Comparison of ENCODE assay signal across 7 cellular contexts in genomic region chr20:64039293-64040160, GRCh38. TPM values are rescaled to one million over a fixed set of nuclear protein-coding genes. Genes with fewer than 3 reads are reported as not detected.
DNase-seq lines count a peak whose midpoint lies in the region; TF ChIP-seq lines count a peak whose summit lies in the region.

No MANE protein-coding gene starts in this region.

- H3K27ac ChIP-seq in right atrium auricular region, result peak overlapping the region in 1 of 2 donors; percentile 67
- peak overlapping the region; percentile 59 to 90 (median 84) for H3K27ac ChIP-seq in spleen

- H3K9me3 ChIP-seq in HAP-1, result no peaks in the 10 kb centered on the region
- H3K9me3 ChIP-seq in right atrium auricular region, result no peaks in the 10 kb centered on the region
- H3K9me3 ChIP-seq in spleen, result no peaks in the 10 kb centered on the region

- H3K27me3 ChIP-seq in HAP-1 (ENCODE audit: low read depth) (0 out of 2 replicates have a peak, but pooled peaks cover 2% of the 10 kb centered on the region), right atrium auricular region (peaks cover 9 to 17% of the 10 kb centered on the region in 2 donors), spleen (replicated peaks in 1 of 7) (peaks cover 0 to 63% (median 10%) of the 10 kb centered on the region in 7 donors)

- no peak for TF ChIP-seq CTCF in WI38 (IDR thresholded peaks at IDR 0.05; ENCODE audit: low read depth, low read length)
- TF ChIP-seq CTCF in right atrium auricular region (IDR thresholded peaks at IDR 0.05), result peak in 1 of 2 donors; percentile 2
- no peak for TF ChIP-seq CTCF in spleen (IDR thresholded peaks at IDR 0.05 in 8 of 11, conservative IDR thresholded peaks at IDR 0.05 in 3 of 11)

- intact Hi-C loops in spleen (cut with DNase I; ENCODE audit: low total_unique reads), result loop anchor here (10.0 kb wide), 1 partner anchor 55 kb away; the partner anchor contains the start of gene PRPF6

- no peaks in the 10 kb centered on the region; the same call in 1 of the 2 replicates for H3K36me3 ChIP-seq in HAP-1 (replicated peaks)
- no peaks in the 10 kb centered on the region for H3K36me3 ChIP-seq in right atrium auricular region
- peaks cover 0 to 12% (median 5%) of the 10 kb centered on the region in 6 donors for H3K36me3 ChIP-seq in spleen

- TF ChIP-seq POLR2A in spleen (IDR thresholded peaks at IDR 0.05), result no peak

- peak overlapping the region; percentile 38 for H3K4me3 ChIP-seq in HAP-1
- H3K4me3 ChIP-seq in WI38 (ENCODE audit: low read depth, low read length), result peak overlapping the region; percentile 27; the same call in 1 of the 2 replicates
- H3K4me3 ChIP-seq in right atrium auricular region, result peak overlapping the region; percentile 41 to 55
- peak overlapping the region in 7 of 8 donors; percentile 57 to 94 (median 69) for H3K4me3 ChIP-seq in spleen

- in situ Hi-C loops in HAP-1 (cut with MboI; ENCODE audit: low sequenced_read_pairs) (no loop called here), ACHN (cut with HindIII; ENCODE audit: low pct_ligation_motif_present, low pct_unique_long_range_greater_than_20kb, low sequenced_read_pairs) (no loop called here)

- H3K4me1 ChIP-seq in HAP-1 (peaks cover 10% of the 10 kb centered on the region; the same call in 1 of the 2 replicates), right atrium auricular region (peaks cover 0 to 51% of the 10 kb centered on the region in 2 donors), spleen (peaks cover 29 to 93% (median 68%) of the 10 kb centered on the region in 6 donors)

- 16 to 32% (median 20%) methylated on average over 13 to 17 of the region's 17 CpGs for WGBS in spleen, 5 donors

- DNase-seq in HAP-1 (ENCODE audit: low spot score in 2 of 2), result no peak
- DNase-seq in right atrium auricular region (ENCODE audit: low spot score), result no peak
- DNase-seq in spleen, result no peak
- no peak for DNase-seq in SHP77 treated with DMSO at 0.1 percent for 48 hours (lab: John Stamatoyannopoulos, UW)
- no peak for DNase-seq in ACHN
- no peak for DNase-seq in stimulated activated CD4-positive, alpha-beta T cell treated with anti-CD3 and anti-CD28 coated beads, Interleukin-15, amount 100 ng/mL, for 24 hours

RNA-seq across cellular contexts. Expression of gene C20orf204, which starts 3.5 kb away (rescaled TPM):
- under 1 TPM; 0.07 to 0.35 TPM for total RNA-seq in right atrium auricular region
- total RNA-seq in spleen, result 1 to 10 TPM in 5 of 7 donors, under 1 TPM in 2; 0.85 to 3.4 (median 2.0) TPM
- polyA plus RNA-seq in spleen, result 1 to 10 TPM; 1.5 to 3.9 (median 1.9) TPM

RNA-seq across cellular contexts. Expression of gene SOX18, which starts 9.9 kb away (rescaled TPM):
- total RNA-seq in right atrium auricular region, result 10 to 100 TPM; 15.1 to 17.2 TPM
- total RNA-seq in spleen, result 10 to 100 TPM; 12.1 to 63.1 (median 42.0) TPM
- 10 to 100 TPM in 2 of 3 donors, 1 to 10 TPM in 1; 7.3 to 25.5 (median 22.3) TPM for polyA plus RNA-seq in spleen

RNA-seq across cellular contexts. Expression of gene TCEA2, which starts 23.5 kb away (rescaled TPM):
- 10 to 100 TPM; 17.8 to 25.5 TPM for total RNA-seq in right atrium auricular region
- total RNA-seq in spleen, result 10 to 100 TPM; 18.6 to 60.8 (median 45.0) TPM
- 10 to 100 TPM; 35.9 to 47.5 (median 41.5) TPM for polyA plus RNA-seq in spleen

RNA-seq across cellular contexts. Expression of gene RGS19, which starts 39.8 kb away (rescaled TPM):
- 10 to 100 TPM in 1 of 2 donors, 1 to 10 TPM in 1; 7.8 to 14.1 TPM for total RNA-seq in right atrium auricular region
- 100 to 1,000 TPM in 4 of 7 donors, 10 to 100 TPM in 3; 91.6 to 186 (median 107) TPM for total RNA-seq in spleen
- 100 to 1,000 TPM in 1 of 3 donors, 10 to 100 TPM in 2; 80.4 to 125 (median 82.0) TPM for polyA plus RNA-seq in spleen

RNA-seq across cellular contexts. Expression of gene OPRL1, which starts 40.4 kb away (rescaled TPM):
- 1 to 10 TPM in 1 of 2 donors, under 1 TPM in 1; 0.75 to 1.4 TPM for total RNA-seq in right atrium auricular region
- 1 to 10 TPM; 3.7 to 7.9 (median 5.1) TPM for total RNA-seq in spleen
- 1 to 10 TPM; 1.9 to 4.9 (median 2.5) TPM for polyA plus RNA-seq in spleen
